In the genomic region with DNA sequence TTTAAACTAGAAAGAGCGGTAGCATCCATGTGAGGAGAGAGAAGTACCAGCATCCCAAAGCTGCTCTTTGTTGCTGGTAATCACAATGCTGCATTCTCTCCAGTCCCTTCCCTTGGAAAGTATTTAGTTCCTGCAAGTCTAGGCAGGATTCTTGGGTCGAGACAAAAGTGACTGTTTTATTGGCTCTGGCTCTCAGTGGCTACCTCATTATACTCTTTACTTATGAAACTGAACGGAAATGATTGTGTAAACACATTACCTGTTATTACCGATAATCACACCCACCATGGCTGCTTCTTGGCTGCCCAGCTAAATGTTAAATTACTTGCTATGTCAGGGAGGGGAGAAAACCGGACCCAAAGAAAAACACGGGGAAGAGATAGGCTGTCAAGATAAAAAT, we compare ENCODE assay signal across 1 cellular context.
TF ChIP-seq lines count a peak whose summit lies in the region.

No MANE protein-coding gene starts in this region.

TF ChIP-seq in K562, 482 proteins besides CTCF, POLR2A, EP300 and RAD21:
- TF ChIP-seq, protein P1, sequence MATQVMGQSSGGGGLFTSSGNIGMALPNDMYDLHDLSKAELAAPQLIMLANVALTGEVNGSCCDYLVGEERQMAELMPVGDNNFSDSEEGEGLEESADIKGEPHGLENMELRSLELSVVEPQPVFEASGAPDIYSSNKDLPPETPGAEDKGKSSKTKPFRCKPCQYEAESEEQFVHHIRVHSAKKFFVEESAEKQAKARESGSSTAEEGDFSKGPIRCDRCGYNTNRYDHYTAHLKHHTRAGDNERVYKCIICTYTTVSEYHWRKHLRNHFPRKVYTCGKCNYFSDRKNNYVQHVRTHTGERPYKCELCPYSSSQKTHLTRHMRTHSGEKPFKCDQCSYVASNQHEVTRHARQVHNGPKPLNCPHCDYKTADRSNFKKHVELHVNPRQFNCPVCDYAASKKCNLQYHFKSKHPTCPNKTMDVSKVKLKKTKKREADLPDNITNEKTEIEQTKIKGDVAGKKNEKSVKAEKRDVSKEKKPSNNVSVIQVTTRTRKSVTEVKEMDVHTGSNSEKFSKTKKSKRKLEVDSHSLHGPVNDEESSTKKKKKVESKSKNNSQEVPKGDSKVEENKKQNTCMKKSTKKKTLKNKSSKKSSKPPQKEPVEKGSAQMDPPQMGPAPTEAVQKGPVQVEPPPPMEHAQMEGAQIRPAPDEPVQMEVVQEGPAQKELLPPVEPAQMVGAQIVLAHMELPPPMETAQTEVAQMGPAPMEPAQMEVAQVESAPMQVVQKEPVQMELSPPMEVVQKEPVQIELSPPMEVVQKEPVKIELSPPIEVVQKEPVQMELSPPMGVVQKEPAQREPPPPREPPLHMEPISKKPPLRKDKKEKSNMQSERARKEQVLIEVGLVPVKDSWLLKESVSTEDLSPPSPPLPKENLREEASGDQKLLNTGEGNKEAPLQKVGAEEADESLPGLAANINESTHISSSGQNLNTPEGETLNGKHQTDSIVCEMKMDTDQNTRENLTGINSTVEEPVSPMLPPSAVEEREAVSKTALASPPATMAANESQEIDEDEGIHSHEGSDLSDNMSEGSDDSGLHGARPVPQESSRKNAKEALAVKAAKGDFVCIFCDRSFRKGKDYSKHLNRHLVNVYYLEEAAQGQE (CRISPR knock-in tag; IDR thresholded peaks at IDR 0.05; ENCODE audit: low read depth) = no peak
- TF ChIP-seq PYGO2 (tag; IDR thresholded peaks at IDR 0.05) = no peak
- TF ChIP-seq, protein P2, sequence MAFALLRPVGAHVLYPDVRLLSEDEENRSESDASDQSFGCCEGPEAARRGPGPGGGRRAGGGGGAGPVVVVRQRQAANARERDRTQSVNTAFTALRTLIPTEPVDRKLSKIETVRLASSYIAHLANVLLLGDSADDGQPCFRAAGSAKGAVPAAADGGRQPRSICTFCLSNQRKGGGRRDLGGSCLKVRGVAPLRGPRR (CRISPR knock-in tag; IDR thresholded peaks at IDR 0.05) = no peak
- no peak for TF ChIP-seq ZNF140 (CRISPR knock-in tag; IDR thresholded peaks at IDR 0.05)
- no peak for TF ChIP-seq CCNT2 (IDR thresholded peaks at IDR 0.05; ENCODE audit: borderline replicate concordance, extremely low read depth, insufficient read length, low read depth, low read length)
- no peak for TF ChIP-seq HNRNPH1 (optimal IDR thresholded peaks at IDR 0.05; ENCODE audit: low read depth, low read length)
- TF ChIP-seq, protein P3, sequence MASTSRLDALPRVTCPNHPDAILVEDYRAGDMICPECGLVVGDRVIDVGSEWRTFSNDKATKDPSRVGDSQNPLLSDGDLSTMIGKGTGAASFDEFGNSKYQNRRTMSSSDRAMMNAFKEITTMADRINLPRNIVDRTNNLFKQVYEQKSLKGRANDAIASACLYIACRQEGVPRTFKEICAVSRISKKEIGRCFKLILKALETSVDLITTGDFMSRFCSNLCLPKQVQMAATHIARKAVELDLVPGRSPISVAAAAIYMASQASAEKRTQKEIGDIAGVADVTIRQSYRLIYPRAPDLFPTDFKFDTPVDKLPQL (IDR thresholded peaks at IDR 0.05; ENCODE audit: extremely low read depth, insufficient read length) = no peak
- no peak for TF ChIP-seq TEAD4 (IDR thresholded peaks at IDR 0.05; ENCODE audit: low read length)
- TF ChIP-seq TEAD4 (CRISPR knock-in tag; IDR thresholded peaks at IDR 0.05; ENCODE audit: borderline replicate concordance) = no peak
- no peak for TF ChIP-seq FOS (IDR thresholded peaks at IDR 0.05; ENCODE audit: extremely low read depth, insufficient read length)
- no peak for TF ChIP-seq POLR2AphosphoS2 (IDR thresholded peaks at IDR 0.05; ENCODE audit: low read length)
- TF ChIP-seq MXI1 (IDR thresholded peaks at IDR 0.05; ENCODE audit: low read depth, low read length) = no peak
- TF ChIP-seq ARID1B (IDR thresholded peaks at IDR 0.05) = no peak
- TF ChIP-seq, protein P4, sequence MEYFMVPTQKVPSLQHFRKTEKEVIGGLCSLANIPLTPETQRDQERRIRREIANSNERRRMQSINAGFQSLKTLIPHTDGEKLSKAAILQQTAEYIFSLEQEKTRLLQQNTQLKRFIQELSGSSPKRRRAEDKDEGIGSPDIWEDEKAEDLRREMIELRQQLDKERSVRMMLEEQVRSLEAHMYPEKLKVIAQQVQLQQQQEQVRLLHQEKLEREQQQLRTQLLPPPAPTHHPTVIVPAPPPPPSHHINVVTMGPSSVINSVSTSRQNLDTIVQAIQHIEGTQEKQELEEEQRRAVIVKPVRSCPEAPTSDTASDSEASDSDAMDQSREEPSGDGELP (CRISPR knock-in tag; IDR thresholded peaks at IDR 0.05; ENCODE audit: borderline replicate concordance) = no peak
